ENCODE assay signal across 8 cellular contexts in genomic region chr19:55625004-55625326, GRCh38. TPM values are rescaled to one million over a fixed set of nuclear protein-coding genes. Genes with fewer than 3 reads are reported as not detected.
DNase-seq lines count a peak whose midpoint lies in the region; FAIRE-seq and TF ChIP-seq lines count a peak whose summit lies in the region.

No MANE protein-coding gene starts in this region.

- FAIRE-seq in kidney (lab: Jason Lieb, UNC) = no peak

- peak overlapping the region in 1 of 2 donors; percentile 71 for H3K9ac ChIP-seq in kidney (ENCODE audit: low read length in 2 of 2)

- peaks cover 1% of the 10 kb centered on the region for H3K36me3 Mint-ChIP-seq in activated CD4-positive, alpha-beta T cell treated with anti-CD3 and anti-CD28 coated beads, Interleukin-2, amount 10 ng/mL, durations not matched to agents 24 days and 14 days (ENCODE audit: low read depth)
- peaks cover 12% of the 10 kb centered on the region for H3K36me3 Mint-ChIP-seq in activated naive CD8-positive, alpha-beta T cell treated with anti-CD3 and anti-CD28 coated beads for 36 hours

- no peak for TF ChIP-seq POLR2A in suprapubic skin (IDR thresholded peaks at IDR 0.05)

- peak overlapping the region; percentile 96 for H3K4me3 Mint-ChIP-seq in activated CD4-positive, alpha-beta T cell treated with anti-CD3 and anti-CD28 coated beads, Interleukin-2, amount 10 ng/mL, durations not matched to agents 24 days and 14 days
- H3K4me3 Mint-ChIP-seq in activated naive CD8-positive, alpha-beta T cell treated with anti-CD3 and anti-CD28 coated beads for 36 hours = peak overlapping the region; percentile 95

- H3K27me3 ChIP-seq in suprapubic skin = no peaks in the 10 kb centered on the region

- H3K4me3 ChIP-seq in kidney (ENCODE audit: low read length in 2 of 2) (peak overlapping the region; percentile 79 to 89), suprapubic skin (peak overlapping the region; percentile 62)

- H3K27me3 Mint-ChIP-seq in activated CD4-positive, alpha-beta T cell treated with anti-CD3 and anti-CD28 coated beads, Interleukin-2, amount 10 ng/mL, durations not matched to agents 24 days and 14 days = peaks cover 13% of the 10 kb centered on the region
- peaks cover 9% of the 10 kb centered on the region for H3K27me3 Mint-ChIP-seq in activated naive CD8-positive, alpha-beta T cell treated with anti-CD3 and anti-CD28 coated beads for 36 hours

- DNase-seq in activated CD4-positive, alpha-beta T cell treated with anti-CD3 and anti-CD28 coated beads, Interleukin-2, amount 10 ng/mL, durations not matched to agents 24 days and 14 days = no peak
- no peak for DNase-seq in activated CD4-positive, alpha-beta T cell treated with anti-CD3 and anti-CD28 coated beads for 1 hour
- DNase-seq in activated naive CD8-positive, alpha-beta T cell treated with anti-CD3 and anti-CD28 coated beads for 36 hours = no peak
- no peak for DNase-seq in kidney
- DNase-seq in suprapubic skin (ENCODE audit: low spot score in 2 of 2) = no peak
- no peak for DNase-seq in NCI-H1436 treated with DMSO at 0.1 percent for 48 hours (lab: John Stamatoyannopoulos, UW)
- no peak for DNase-seq in cerebellar nuclear complex (lab: John Stamatoyannopoulos, UW)
- DNase-seq in OCI-M1 (lab: John Stamatoyannopoulos, UW) = no peak

- 46% methylated on average over 11 of the region's 11 CpGs for WGBS in suprapubic skin

- no peaks in the 10 kb centered on the region for H3K9me3 Mint-ChIP-seq in activated CD4-positive, alpha-beta T cell treated with anti-CD3 and anti-CD28 coated beads, Interleukin-2, amount 10 ng/mL, durations not matched to agents 24 days and 14 days
- no peaks in the 10 kb centered on the region for H3K9me3 Mint-ChIP-seq in activated naive CD8-positive, alpha-beta T cell treated with anti-CD3 and anti-CD28 coated beads for 36 hours

- H3K27ac ChIP-seq in kidney (ENCODE audit: low read depth in 2 of 2, low read length in 2 of 2) (peak overlapping the region; percentile 99), suprapubic skin (peak overlapping the region; percentile 97)

- no peaks in the 10 kb centered on the region for H3K9me3 ChIP-seq in kidney (ENCODE audit: control insufficient read depth in 1 of 2, low read length in 2 of 2)
- no peaks in the 10 kb centered on the region for H3K9me3 ChIP-seq in suprapubic skin

- TF ChIP-seq CTCF in kidney (IDR thresholded peaks at IDR 0.05; ENCODE audit: borderline replicate concordance, extremely low read depth, insufficient read depth) (no peak), suprapubic skin (IDR thresholded peaks at IDR 0.05) (no peak)

- intact Hi-C loops in activated CD4-positive, alpha-beta T cell treated with anti-CD3 and anti-CD28 coated beads, Interleukin-2, amount 10 ng/mL, durations not matched to agents 24 days and 14 days (cut with micrococcal nuclease) = loop anchor here (10.0 kb wide), 1 partner anchor 1160 kb away; the partner anchor contains the start of gene LENG9
- intact Hi-C loops in kidney (cut with DNase I) = no loop called here

- TF ChIP-seq EP300 in suprapubic skin (IDR thresholded peaks at IDR 0.05) = no peak

- H3K36me3 ChIP-seq in kidney (ENCODE audit: control insufficient read depth in 1 of 2, insufficient read depth in 2 of 2, low read length in 2 of 2) (peaks cover 0 to 6% of the 10 kb centered on the region in 2 donors), suprapubic skin (peaks cover 14% of the 10 kb centered on the region)

- peaks cover 43% of the 10 kb centered on the region for H3K4me1 Mint-ChIP-seq in activated CD4-positive, alpha-beta T cell treated with anti-CD3 and anti-CD28 coated beads, Interleukin-2, amount 10 ng/mL, durations not matched to agents 24 days and 14 days
- peaks cover 43% of the 10 kb centered on the region for H3K4me1 Mint-ChIP-seq in activated naive CD8-positive, alpha-beta T cell treated with anti-CD3 and anti-CD28 coated beads for 36 hours

- H3K4me1 ChIP-seq in kidney (ENCODE audit: control insufficient read depth in 1 of 2, insufficient read depth in 1 of 2, low read depth in 1 of 2, low read length in 2 of 2) (peaks cover 5 to 6% of the 10 kb centered on the region in 2 donors), suprapubic skin (peaks cover 16% of the 10 kb centered on the region)

- peak overlapping the region; percentile 99 for H3K27ac Mint-ChIP-seq in activated CD4-positive, alpha-beta T cell treated with anti-CD3 and anti-CD28 coated beads, Interleukin-2, amount 10 ng/mL, durations not matched to agents 24 days and 14 days
- H3K27ac Mint-ChIP-seq in activated naive CD8-positive, alpha-beta T cell treated with anti-CD3 and anti-CD28 coated beads for 36 hours = no peak overlapping the region

RNA-seq across cellular contexts. Expression of gene ZNF784, which starts 0.6 kb away (rescaled TPM):
- total RNA-seq in activated CD4-positive, alpha-beta T cell treated with anti-CD3 and anti-CD28 coated beads, Interleukin-2, amount 10 ng/mL, durations not matched to agents 24 days and 14 days = 3.6 and 3.7 TPM in 2 replicates
- 1 to 10 TPM; 3.7 to 3.9 TPM for total RNA-seq in activated naive CD8-positive, alpha-beta T cell treated with anti-CD3 and anti-CD28 coated beads for 36 hours
- total RNA-seq in kidney = 9.8 TPM
- polyA plus RNA-seq in kidney (ENCODE audit: insufficient read depth, low read depth, low replicate concordance) = 6.6 TPM
- total RNA-seq in suprapubic skin = 1 to 10 TPM; 4.3 to 8.0 (median 6.5) TPM

RNA-seq across cellular contexts. Expression of gene ZNF580, which starts 15.8 kb away (rescaled TPM):
- total RNA-seq in activated CD4-positive, alpha-beta T cell treated with anti-CD3 and anti-CD28 coated beads, Interleukin-2, amount 10 ng/mL, durations not matched to agents 24 days and 14 days = 38.3 and 39.1 TPM in 2 replicates
- total RNA-seq in activated naive CD8-positive, alpha-beta T cell treated with anti-CD3 and anti-CD28 coated beads for 36 hours = 10 to 100 TPM; 29.6 to 30.6 TPM
- total RNA-seq in kidney = 56.8 TPM
- polyA plus RNA-seq in kidney (ENCODE audit: insufficient read depth, low read depth, low replicate concordance) = 47.0 TPM
- 10 to 100 TPM; 15.0 to 27.9 (median 22.3) TPM for total RNA-seq in suprapubic skin

RNA-seq across cellular contexts. Expression of gene ZNF581, which starts 18.5 kb away (rescaled TPM):
- total RNA-seq in activated CD4-positive, alpha-beta T cell treated with anti-CD3 and anti-CD28 coated beads, Interleukin-2, amount 10 ng/mL, durations not matched to agents 24 days and 14 days = 32.7 and 33.0 TPM in 2 replicates
- total RNA-seq in activated naive CD8-positive, alpha-beta T cell treated with anti-CD3 and anti-CD28 coated beads for 36 hours = 10 to 100 TPM; 39.9 to 42.3 TPM
- total RNA-seq in kidney (23.6 TPM), suprapubic skin (10 to 100 TPM; 16.3 to 27.1 (median 20.2) TPM)
- polyA plus RNA-seq in kidney (ENCODE audit: insufficient read depth, low read depth, low replicate concordance) = 22.0 TPM

RNA-seq across cellular contexts. Expression of gene ZNF865, which starts 19.5 kb away (rescaled TPM):
- total RNA-seq in activated CD4-positive, alpha-beta T cell treated with anti-CD3 and anti-CD28 coated beads, Interleukin-2, amount 10 ng/mL, durations not matched to agents 24 days and 14 days = 12.2 and 12.5 TPM in 2 replicates
- 10 to 100 TPM; 10.5 to 10.7 TPM for total RNA-seq in activated naive CD8-positive, alpha-beta T cell treated with anti-CD3 and anti-CD28 coated beads for 36 hours
- total RNA-seq in kidney (17.4 TPM), suprapubic skin (10 to 100 TPM in 2 of 4 donors, 1 to 10 TPM in 2; 7.6 to 14.2 (median 9.9) TPM)
- polyA plus RNA-seq in kidney (ENCODE audit: insufficient read depth, low read depth, low replicate concordance) = 5.8 TPM

RNA-seq across cellular contexts. Expression of gene CCDC106, which starts 23.0 kb away (rescaled TPM):
- total RNA-seq in activated CD4-positive, alpha-beta T cell treated with anti-CD3 and anti-CD28 coated beads, Interleukin-2, amount 10 ng/mL, durations not matched to agents 24 days and 14 days = 8.0 and 9.0 TPM in 2 replicates
- 10 to 100 TPM; 10.9 to 12.0 TPM for total RNA-seq in activated naive CD8-positive, alpha-beta T cell treated with anti-CD3 and anti-CD28 coated beads for 36 hours
- total RNA-seq in kidney = 22.7 TPM
- polyA plus RNA-seq in kidney (ENCODE audit: insufficient read depth, low read depth, low replicate concordance) = 51.9 TPM
- total RNA-seq in suprapubic skin = 10 to 100 TPM in 1 of 4 donors, 1 to 10 TPM in 3; 6.2 to 18.3 (median 8.5) TPM
